9 cellular contexts compared by ENCODE assay signal in genomic region chr9:132901859-132902831, GRCh38. TPM values are rescaled to one million over a fixed set of nuclear protein-coding genes. Genes with fewer than 3 reads are reported as not detected.
DNase-seq lines count a peak whose midpoint lies in the region; ATAC-seq and TF ChIP-seq lines count a peak whose summit lies in the region.
"Had no signal": no experiment of that assay in that cellular context is flagged by ENCODE, and none has a peak within 500 bp of the region (broad histone marks: within the 10 kb centered on the region; RNA-seq: fewer than 3 reads in every experiment).

No MANE protein-coding gene starts in this region.

- H3K4me1 Mint-ChIP-seq in Calu3 (ENCODE audit: low read depth, unreplicated experiment) = no peaks in the 10 kb centered on the region

- peaks cover 18% of the 10 kb centered on the region for H3K36me3 Mint-ChIP-seq in Calu3 (ENCODE audit: insufficient read depth, unreplicated experiment)

- CTCF ChIA-PET in Calu3 (lab: Charles Lee) = interaction anchor here (0.6 to 1.0 kb wide), 2 partner anchors 54 to 96 kb away, joined by 3 read pairs; no protein-coding TSS in a partner anchor

- ATAC-seq in HG02973 (IDR thresholded peaks at IDR 0.05; ENCODE audit: unreplicated experiment) (peak; percentile 76), GM21423 (IDR thresholded peaks at IDR 0.05; ENCODE audit: unreplicated experiment) (no peak)

- BruUV-seq in Calu3 (replicated peaks; lab: Mats Ljungman, UMichigan) = no TSS peak

- no peaks in the 10 kb centered on the region for H3K27me3 Mint-ChIP-seq in Calu3 (ENCODE audit: unreplicated experiment)
- H3K27me3 Mint-ChIP-seq: dendritic cell treated with granulocyte-macrophage colony-stimulating factor and Interleukin-4, amounts not matched to agents 40 ng/mL and 50 ng/mL, for 4 days had no signal

- DNase-seq in Calu3 (peak; percentile 63), NCI-H526 (lab: John Stamatoyannopoulos, UW) (peak; percentile 64 to 77), dermis microvascular lymphatic vessel endothelial cell (ENCODE audit: low read depth in 2 of 2) (peak; percentile 72 to 77), lung microvascular endothelial cell (ENCODE audit: low read depth in 2 of 2) (peak; percentile 82 to 83)
- DNase-seq in activated CD4-positive, alpha-beta T cell treated with anti-CD3 and anti-CD28 coated beads, Interleukin-2, amount 50 U/mL, for 24 hours (ENCODE audit: low read depth in 1 of 2, low spot score in 1 of 2) = peak; percentile 59 to 66
- DNase-seq in stimulated activated CD8-positive, alpha-beta memory T cell treated with anti-CD3 and anti-CD28 coated beads, Interleukin-15, amount 100 ng/mL, for 24 hours (ENCODE audit: low read depth) = peak; percentile 43

- peak; percentile 27 for TF ChIP-seq CTCF in Calu3 (IDR thresholded peaks at IDR 0.05; ENCODE audit: unreplicated experiment)

- no peaks in the 10 kb centered on the region for H3K9me3 Mint-ChIP-seq in Calu3 (ENCODE audit: low read depth, unreplicated experiment)
- H3K9me3 Mint-ChIP-seq: dendritic cell treated with granulocyte-macrophage colony-stimulating factor and Interleukin-4, amounts not matched to agents 40 ng/mL and 50 ng/mL, for 4 days had no signal

- no peak overlapping the region for H3K4me3 Mint-ChIP-seq in Calu3 (ENCODE audit: low read depth, unreplicated experiment)
- H3K4me3 Mint-ChIP-seq: dendritic cell treated with granulocyte-macrophage colony-stimulating factor and Interleukin-4, amounts not matched to agents 40 ng/mL and 50 ng/mL, for 4 days had no signal

- H3K27ac Mint-ChIP-seq in Calu3 (ENCODE audit: unreplicated experiment) = no peak overlapping the region
- H3K27ac Mint-ChIP-seq: dendritic cell treated with granulocyte-macrophage colony-stimulating factor and Interleukin-4, amounts not matched to agents 40 ng/mL and 50 ng/mL, for 4 days had no signal

- intact Hi-C loops in Calu3 (cut with micrococcal nuclease; ENCODE audit: unreplicated experiment) = loop anchor here (2.0 kb wide), 1 partner anchor 71 kb away; no protein-coding TSS in a partner anchor

RNA-seq across cellular contexts. Expression of gene SPACA9, which starts 23.4 kb away (rescaled TPM):
- total RNA-seq in Calu3 (2022) (2.2 and 2.5 TPM in 2 replicates), dermis microvascular lymphatic vessel endothelial cell (1.0 and 1.4 TPM in 2 replicates), lung microvascular endothelial cell (0.60 and 1.3 TPM in 2 replicates)

RNA-seq across cellular contexts. Expression of gene AK8, which starts 24.1 kb away (rescaled TPM):
- 1.4 TPM in 2 replicates for total RNA-seq in Calu3 (2022)
- under 0.01 and 0.13 TPM in 2 replicates for total RNA-seq in dermis microvascular lymphatic vessel endothelial cell
- total RNA-seq in lung microvascular endothelial cell = under 0.01 TPM in 1 of 2 replicates, not detected in the other

RNA-seq across cellular contexts. Expression of gene TSC1, which starts 42.3 kb away (rescaled TPM):
- total RNA-seq in Calu3 (2022) = 31.7 and 35.9 TPM in 2 replicates
- total RNA-seq in dermis microvascular lymphatic vessel endothelial cell = 15.0 and 23.3 TPM in 2 replicates
- 12.2 and 20.4 TPM in 2 replicates for total RNA-seq in lung microvascular endothelial cell
